ENCODE assay signal across 1 cellular context in the genomic region with DNA sequence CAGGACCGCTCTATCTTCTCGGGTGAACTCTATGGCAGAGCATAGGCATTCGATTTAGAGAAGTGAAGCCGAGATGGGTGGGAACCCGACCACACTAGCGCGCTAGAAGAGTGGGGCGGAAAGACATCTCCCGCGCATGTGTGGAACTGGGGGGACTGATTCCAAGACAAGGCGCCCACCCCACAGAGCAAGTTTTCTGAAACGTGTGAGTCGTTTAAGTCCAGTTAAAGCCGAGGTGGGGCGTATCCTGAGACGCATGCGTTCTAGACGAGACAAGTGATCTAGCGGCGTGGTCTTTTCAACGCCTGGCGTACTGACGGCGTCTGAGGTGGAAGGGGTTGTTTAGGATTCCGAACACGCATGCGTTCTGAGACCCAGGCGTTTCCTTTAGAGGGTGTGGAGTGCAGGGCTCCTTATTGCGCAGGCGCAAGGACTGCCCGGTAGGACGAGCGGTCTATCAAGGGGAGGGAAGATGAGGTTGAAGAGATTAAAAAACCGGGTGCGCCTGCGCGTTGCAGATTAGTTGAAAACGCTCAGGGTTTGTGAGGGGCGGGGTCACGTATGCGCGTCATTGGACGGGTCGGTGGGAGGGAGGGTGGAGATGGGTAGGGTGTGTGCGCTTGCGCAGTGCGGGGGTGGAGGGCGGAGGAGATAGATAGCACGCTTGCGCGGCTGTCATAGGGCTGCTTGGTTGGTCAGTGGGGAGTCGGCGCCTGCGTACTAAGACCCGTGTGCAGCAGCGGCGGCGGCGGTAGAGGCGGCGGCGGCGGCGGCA.
TF ChIP-seq lines count a peak whose summit lies in the region.

TSS of gene EIF5A (plus strand) at position 718 of the 775 bp plus-strand sequence. CDS start 2,008 bp downstream, outside the sequence.

TF ChIP-seq in HepG2, 621 proteins besides CTCF, POLR2A, EP300 and RAD21 (continued from another document and continues in another):
- TF ChIP-seq ZUFSP (CRISPR knock-in tag; IDR thresholded peaks at IDR 0.05; ENCODE audit: borderline replicate concordance), result no peak
- 0 out of 2 replicates have a peak, but pooled peaks have one; percentile 54 for TF ChIP-seq ZNF20 (CRISPR knock-in tag; IDR thresholded peaks at IDR 0.05)
- peak; percentile 63 for TF ChIP-seq DR1 (CRISPR knock-in tag; IDR thresholded peaks at IDR 0.05)
- TF ChIP-seq, protein P1, sequence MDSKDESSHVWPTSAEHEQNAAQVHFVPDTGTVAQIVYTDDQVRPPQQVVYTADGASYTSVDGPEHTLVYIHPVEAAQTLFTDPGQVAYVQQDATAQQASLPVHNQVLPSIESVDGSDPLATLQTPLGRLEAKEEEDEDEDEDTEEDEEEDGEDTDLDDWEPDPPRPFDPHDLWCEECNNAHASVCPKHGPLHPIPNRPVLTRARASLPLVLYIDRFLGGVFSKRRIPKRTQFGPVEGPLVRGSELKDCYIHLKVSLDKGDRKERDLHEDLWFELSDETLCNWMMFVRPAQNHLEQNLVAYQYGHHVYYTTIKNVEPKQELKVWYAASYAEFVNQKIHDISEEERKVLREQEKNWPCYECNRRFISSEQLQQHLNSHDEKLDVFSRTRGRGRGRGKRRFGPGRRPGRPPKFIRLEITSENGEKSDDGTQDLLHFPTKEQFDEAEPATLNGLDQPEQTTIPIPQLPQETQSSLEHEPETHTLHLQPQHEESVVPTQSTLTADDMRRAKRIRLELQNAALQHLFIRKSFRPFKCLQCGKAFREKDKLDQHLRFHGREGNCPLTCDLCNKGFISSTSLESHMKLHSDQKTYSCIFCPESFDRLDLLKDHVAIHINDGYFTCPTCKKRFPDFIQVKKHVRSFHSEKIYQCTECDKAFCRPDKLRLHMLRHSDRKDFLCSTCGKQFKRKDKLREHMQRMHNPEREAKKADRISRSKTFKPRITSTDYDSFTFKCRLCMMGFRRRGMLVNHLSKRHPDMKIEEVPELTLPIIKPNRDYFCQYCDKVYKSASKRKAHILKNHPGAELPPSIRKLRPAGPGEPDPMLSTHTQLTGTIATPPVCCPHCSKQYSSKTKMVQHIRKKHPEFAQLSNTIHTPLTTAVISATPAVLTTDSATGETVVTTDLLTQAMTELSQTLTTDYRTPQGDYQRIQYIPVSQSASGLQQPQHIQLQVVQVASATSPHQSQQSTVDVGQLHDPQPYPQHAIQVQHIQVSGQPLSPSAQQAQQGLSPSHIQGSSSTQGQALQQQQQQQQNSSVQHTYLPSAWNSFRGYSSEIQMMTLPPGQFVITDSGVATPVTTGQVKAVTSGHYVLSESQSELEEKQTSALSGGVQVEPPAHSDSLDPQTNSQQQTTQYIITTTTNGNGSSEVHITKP (CRISPR knock-in tag; IDR thresholded peaks at IDR 0.05; ENCODE audit: low read depth), result peak; percentile 48; the same call in 1 of the 2 replicates
- TF ChIP-seq ZNF274 (CRISPR knock-in tag; IDR thresholded peaks at IDR 0.05), result 0 out of 2 replicates have a peak, but pooled peaks have one; percentile 61
- TF ChIP-seq ZNF556 (CRISPR knock-in tag; IDR thresholded peaks at IDR 0.05; ENCODE audit: borderline replicate concordance), result peak; percentile 67; the same call in 1 of the 2 replicates
- no peak for TF ChIP-seq AHDC1 (CRISPR knock-in tag; IDR thresholded peaks at IDR 0.05; ENCODE audit: borderline replicate concordance)
- peak; percentile 55; the same call in 1 of the 2 replicates for TF ChIP-seq ZBTB2 (CRISPR knock-in tag; IDR thresholded peaks at IDR 0.05; ENCODE audit: low read depth)
- no peak for TF ChIP-seq DNMT1 (CRISPR knock-in tag; IDR thresholded peaks at IDR 0.05)
- TF ChIP-seq HMGXB4 (CRISPR knock-in tag; IDR thresholded peaks at IDR 0.05; ENCODE audit: borderline replicate concordance in 1 of 2, low read depth in 1 of 2), result peak; percentile 35 to 68; a peak in 2 of 4 replicates
- no peak for TF ChIP-seq ZNF530 (CRISPR knock-in tag; IDR thresholded peaks at IDR 0.05; ENCODE audit: low read depth)
- TF ChIP-seq, protein P2, sequence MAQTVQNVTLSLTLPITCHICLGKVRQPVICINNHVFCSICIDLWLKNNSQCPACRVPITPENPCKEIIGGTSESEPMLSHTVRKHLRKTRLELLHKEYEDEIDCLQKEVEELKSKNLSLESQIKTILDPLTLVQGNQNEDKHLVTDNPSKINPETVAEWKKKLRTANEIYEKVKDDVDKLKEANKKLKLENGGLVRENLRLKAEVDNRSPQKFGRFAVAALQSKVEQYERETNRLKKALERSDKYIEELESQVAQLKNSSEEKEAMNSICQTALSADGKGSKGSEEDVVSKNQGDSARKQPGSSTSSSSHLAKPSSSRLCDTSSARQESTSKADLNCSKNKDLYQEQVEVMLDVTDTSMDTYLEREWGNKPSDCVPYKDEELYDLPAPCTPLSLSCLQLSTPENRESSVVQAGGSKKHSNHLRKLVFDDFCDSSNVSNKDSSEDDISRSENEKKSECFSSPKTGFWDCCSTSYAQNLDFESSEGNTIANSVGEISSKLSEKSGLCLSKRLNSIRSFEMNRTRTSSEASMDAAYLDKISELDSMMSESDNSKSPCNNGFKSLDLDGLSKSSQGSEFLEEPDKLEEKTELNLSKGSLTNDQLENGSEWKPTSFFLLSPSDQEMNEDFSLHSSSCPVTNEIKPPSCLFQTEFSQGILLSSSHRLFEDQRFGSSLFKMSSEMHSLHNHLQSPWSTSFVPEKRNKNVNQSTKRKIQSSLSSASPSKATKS (CRISPR knock-in tag; IDR thresholded peaks at IDR 0.05), result no peak
- TF ChIP-seq PHF5A (CRISPR knock-in tag; IDR thresholded peaks at IDR 0.05; ENCODE audit: low read depth, unreplicated experiment), result no peak
- 0 out of 2 replicates have a peak, but pooled peaks have one; percentile 44 for TF ChIP-seq SMAD9 (CRISPR knock-in tag; IDR thresholded peaks at IDR 0.05)
- TF ChIP-seq FOXA3 (CRISPR knock-in tag; IDR thresholded peaks at IDR 0.05), result peak; percentile 40
- 0 out of 2 replicates have a peak, but pooled peaks have one; percentile 15 for TF ChIP-seq ZNF333 (CRISPR knock-in tag; IDR thresholded peaks at IDR 0.05; ENCODE audit: borderline replicate concordance)
- 0 out of 2 replicates have a peak, but pooled peaks have one; percentile 57 for TF ChIP-seq ZNF136 (CRISPR knock-in tag; IDR thresholded peaks at IDR 0.05; ENCODE audit: low read depth)
- TF ChIP-seq ZFX (CRISPR knock-in tag; IDR thresholded peaks at IDR 0.05; ENCODE audit: low read depth), result peak; percentile 10; the same call in 1 of the 2 replicates
- TF ChIP-seq, protein P3, sequence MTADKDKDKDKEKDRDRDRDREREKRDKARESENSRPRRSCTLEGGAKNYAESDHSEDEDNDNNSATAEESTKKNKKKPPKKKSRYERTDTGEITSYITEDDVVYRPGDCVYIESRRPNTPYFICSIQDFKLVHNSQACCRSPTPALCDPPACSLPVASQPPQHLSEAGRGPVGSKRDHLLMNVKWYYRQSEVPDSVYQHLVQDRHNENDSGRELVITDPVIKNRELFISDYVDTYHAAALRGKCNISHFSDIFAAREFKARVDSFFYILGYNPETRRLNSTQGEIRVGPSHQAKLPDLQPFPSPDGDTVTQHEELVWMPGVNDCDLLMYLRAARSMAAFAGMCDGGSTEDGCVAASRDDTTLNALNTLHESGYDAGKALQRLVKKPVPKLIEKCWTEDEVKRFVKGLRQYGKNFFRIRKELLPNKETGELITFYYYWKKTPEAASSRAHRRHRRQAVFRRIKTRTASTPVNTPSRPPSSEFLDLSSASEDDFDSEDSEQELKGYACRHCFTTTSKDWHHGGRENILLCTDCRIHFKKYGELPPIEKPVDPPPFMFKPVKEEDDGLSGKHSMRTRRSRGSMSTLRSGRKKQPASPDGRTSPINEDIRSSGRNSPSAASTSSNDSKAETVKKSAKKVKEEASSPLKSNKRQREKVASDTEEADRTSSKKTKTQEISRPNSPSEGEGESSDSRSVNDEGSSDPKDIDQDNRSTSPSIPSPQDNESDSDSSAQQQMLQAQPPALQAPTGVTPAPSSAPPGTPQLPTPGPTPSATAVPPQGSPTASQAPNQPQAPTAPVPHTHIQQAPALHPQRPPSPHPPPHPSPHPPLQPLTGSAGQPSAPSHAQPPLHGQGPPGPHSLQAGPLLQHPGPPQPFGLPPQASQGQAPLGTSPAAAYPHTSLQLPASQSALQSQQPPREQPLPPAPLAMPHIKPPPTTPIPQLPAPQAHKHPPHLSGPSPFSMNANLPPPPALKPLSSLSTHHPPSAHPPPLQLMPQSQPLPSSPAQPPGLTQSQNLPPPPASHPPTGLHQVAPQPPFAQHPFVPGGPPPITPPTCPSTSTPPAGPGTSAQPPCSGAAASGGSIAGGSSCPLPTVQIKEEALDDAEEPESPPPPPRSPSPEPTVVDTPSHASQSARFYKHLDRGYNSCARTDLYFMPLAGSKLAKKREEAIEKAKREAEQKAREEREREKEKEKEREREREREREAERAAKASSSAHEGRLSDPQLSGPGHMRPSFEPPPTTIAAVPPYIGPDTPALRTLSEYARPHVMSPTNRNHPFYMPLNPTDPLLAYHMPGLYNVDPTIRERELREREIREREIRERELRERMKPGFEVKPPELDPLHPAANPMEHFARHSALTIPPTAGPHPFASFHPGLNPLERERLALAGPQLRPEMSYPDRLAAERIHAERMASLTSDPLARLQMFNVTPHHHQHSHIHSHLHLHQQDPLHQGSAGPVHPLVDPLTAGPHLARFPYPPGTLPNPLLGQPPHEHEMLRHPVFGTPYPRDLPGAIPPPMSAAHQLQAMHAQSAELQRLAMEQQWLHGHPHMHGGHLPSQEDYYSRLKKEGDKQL (CRISPR knock-in tag; IDR thresholded peaks at IDR 0.05; ENCODE audit: low read depth), result no peak
- TF ChIP-seq ASH2L (IDR thresholded peaks at IDR 0.05; ENCODE audit: insufficient read length, low read depth, low read length), result peak; percentile 21
- TF ChIP-seq POLR2AphosphoS5 (IDR thresholded peaks at IDR 0.05; ENCODE audit: low read depth, low read length), result peak; percentile 97
- peak; percentile 74 for TF ChIP-seq KLF12 (CRISPR knock-in tag; IDR thresholded peaks at IDR 0.05; ENCODE audit: borderline replicate concordance)
- TF ChIP-seq ZNF781 (CRISPR knock-in tag; IDR thresholded peaks at IDR 0.05; ENCODE audit: borderline replicate concordance, not compliant biosample characterization), result peak; percentile 51
- TF ChIP-seq ZSCAN21 (CRISPR knock-in tag; IDR thresholded peaks at IDR 0.05; ENCODE audit: borderline replicate concordance), result 0 out of 2 replicates have a peak, but pooled peaks have one; percentile 23
- no peak for TF ChIP-seq DPF2 (CRISPR knock-in tag; IDR thresholded peaks at IDR 0.05; ENCODE audit: borderline replicate concordance, low read depth)
